In genomic region chr4:157655101-157655818, GRCh38 we compare ENCODE assay signal across 29 cellular contexts.
DNase-seq lines count a peak whose midpoint lies in the region; ATAC-seq, FAIRE-seq and TF ChIP-seq lines count a peak whose summit lies in the region.
"Had no signal": no experiment of that assay in that cellular context is flagged by ENCODE, and none has a peak within 500 bp of the region (broad histone marks: within the 10 kb centered on the region; RNA-seq: fewer than 3 reads in every experiment).

No MANE protein-coding gene starts in this region.

- TF ChIP-seq CTCF in MCF 10A (IDR thresholded peaks at IDR 0.05; ENCODE audit: unreplicated experiment) (no peak), breast epithelium (IDR thresholded peaks at IDR 0.05) (no peak), H1 (IDR thresholded peaks at IDR 0.05; ENCODE audit: control extremely low read depth in 1 of 3, insufficient read depth in 1 of 3, low read depth in 1 of 3, low read length in 3 of 3) (no peak), neural cell (IDR thresholded peaks at IDR 0.05; ENCODE audit: poor library complexity, severe bottlenecking) (no peak), PC-3 (conservative IDR thresholded peaks at IDR 0.05; ENCODE audit: low read depth, low read length) (no peak)

- H3K9ac ChIP-seq in H1 (replicated peaks in 1 of 4; ENCODE audit: extremely low read depth in 1 of 4, low read depth in 3 of 4, low read length in 3 of 4): no peak overlapping the region
- no peak overlapping the region for H3K9ac ChIP-seq in neural cell (ENCODE audit: low read length)
- H3K9ac ChIP-seq in PC-3 (ENCODE audit: low read length): no peak overlapping the region

- H3K27ac Mint-ChIP-seq in MCF 10A (ENCODE audit: low read depth, unreplicated experiment): peak overlapping the region; percentile 35
- H3K27ac Mint-ChIP-seq: activated T-cell treated with anti-CD3 and anti-CD28 coated beads, Interleukin-2, amount 50 U/mL, for 72 hours; B cell; dendritic cell treated with granulocyte-macrophage colony-stimulating factor and Interleukin-4, amounts not matched to agents 40 ng/mL and 50 ng/mL, for 4 days; natural killer cell had no signal

- H2AFZ ChIP-seq in H1 (ENCODE audit: low read length): peak overlapping the region; percentile 70
- no peak overlapping the region for H2AFZ ChIP-seq in neural cell (ENCODE audit: low read depth, low read length)
- no peak overlapping the region for H2AFZ ChIP-seq in PC-3 (ENCODE audit: low read length)

- no peak overlapping the region for H2AK5ac ChIP-seq in H1 (ENCODE audit: low read depth, low read length)

- no peaks in the 10 kb centered on the region for H3K23me2 ChIP-seq in H1 (ENCODE audit: low read depth, low read length)

- H4K20me1 ChIP-seq in H1 (replicated peaks in 1 of 2; ENCODE audit: control insufficient read depth in 1 of 2, insufficient read depth in 2 of 2, low read length in 2 of 2): no peaks in the 10 kb centered on the region
- no peaks in the 10 kb centered on the region for H4K20me1 ChIP-seq in neural cell (ENCODE audit: insufficient read depth)
- no peaks in the 10 kb centered on the region for H4K20me1 ChIP-seq in PC-3 (ENCODE audit: low read length)

- H3K4me3 Mint-ChIP-seq in MCF 10A (ENCODE audit: unreplicated experiment): no peak overlapping the region
- H3K4me3 Mint-ChIP-seq: activated T-cell treated with anti-CD3 and anti-CD28 coated beads, Interleukin-2, amount 50 U/mL, for 72 hours; B cell; dendritic cell treated with granulocyte-macrophage colony-stimulating factor and Interleukin-4, amounts not matched to agents 40 ng/mL and 50 ng/mL, for 4 days; natural killer cell had no signal

- H3K9me2 ChIP-seq in neural cell (ENCODE audit: insufficient read depth, low read length) (no peaks in the 10 kb centered on the region), PC-3 (replicated peaks; ENCODE audit: low read length) (no peaks in the 10 kb centered on the region)

- H2BK15ac ChIP-seq in H1 (ENCODE audit: low read length): no peak overlapping the region

- no peak overlapping the region for H4K91ac ChIP-seq in H1 (replicated peaks; ENCODE audit: insufficient read length, low read length)

- FAIRE-seq in H1 (lab: Jason Lieb, UNC): no peak
- FAIRE-seq: A204.1, frontal cortex, G401.6 had no signal

- WGBS in H1 (ENCODE audit: extremely low coverage in 1 of 2, insufficient coverage in 1 of 2, insufficient read length in 1 of 2, insufficient replicate concordance in 2 of 2, low coverage in 1 of 2, low lambda C conversion rate in 2 of 2, missing lambda C conversion rate in 1 of 2), 2 experiments: 92% methylated on average over 6 of the region's 6 CpGs; no CpG with 5 or more reads in 1 of the 2 experiments

- TF ChIP-seq POLR2A in breast epithelium (IDR thresholded peaks at IDR 0.05) (no peak), H1 (IDR thresholded peaks at IDR 0.05; ENCODE audit: control extremely low read depth in 1 of 2, low read depth in 2 of 2, low read length in 2 of 2) (no peak)

- H3K4me2 ChIP-seq in H1 (ENCODE audit: insufficient read depth in 1 of 2, low read depth in 2 of 2, low read length in 2 of 2) (no peak overlapping the region), neural cell (ENCODE audit: low read length) (no peak overlapping the region), PC-3 (ENCODE audit: low read length) (no peak overlapping the region)
- H3K4me2 ChIP-seq: smooth muscle cell had no signal

- ATAC-seq in PC-3: no peak
- ATAC-seq: activated T-cell treated with anti-CD3 and anti-CD28 coated beads, Interleukin-2, amount 50 U/mL, for 72 hours; lower lobe of right lung; natural killer cell; upper lobe of right lung had no signal

- H3K14ac ChIP-seq in H1 (ENCODE audit: insufficient read length): no peak overlapping the region

- H3K27me3 Mint-ChIP-seq in MCF 10A (ENCODE audit: insufficient read depth, unreplicated experiment): no peaks in the 10 kb centered on the region
- H3K27me3 Mint-ChIP-seq: B cell; dendritic cell treated with granulocyte-macrophage colony-stimulating factor and Interleukin-4, amounts not matched to agents 40 ng/mL and 50 ng/mL, for 4 days had no signal

- H3K4ac ChIP-seq in H1 (replicated peaks; ENCODE audit: insufficient read length, low read depth, low read length): no peak overlapping the region

- TF ChIP-seq RAD21 in H1 (IDR thresholded peaks at IDR 0.05 in 1 of 2, conservative IDR thresholded peaks at IDR 0.05 in 1 of 2; ENCODE audit: low read depth in 2 of 2, low read length in 2 of 2): no peak
- TF ChIP-seq RAD21 in neural cell (conservative IDR thresholded peaks at IDR 0.05): no peak

- H3K79me2 ChIP-seq in H1 (ENCODE audit: control insufficient read depth in 1 of 2, insufficient read depth in 2 of 2, low read length in 2 of 2): no peaks in the 10 kb centered on the region
- no peaks in the 10 kb centered on the region for H3K79me2 ChIP-seq in neural cell (replicated peaks; ENCODE audit: insufficient read depth, low read length)
- no peaks in the 10 kb centered on the region for H3K79me2 ChIP-seq in PC-3 (ENCODE audit: low read length)

- POLR2A ChIA-PET in MCF 10A (lab: Yijun Ruan, JAX): interaction anchor here (0.7 kb wide), 1 partner anchor 382 kb away, joined by 3 read pairs; no protein-coding TSS in a partner anchor
- POLR2A ChIA-PET in H1 (lab: Charles Lee; ENCODE audit: partially characterized antibody): no interaction called here
- POLR2A ChIA-PET in PC-3 (lab: Charles Lee; ENCODE audit: unreplicated experiment): interaction anchor here (0.5 kb wide), 1 partner anchor 265 kb away, joined by 6 read pairs; no protein-coding TSS in a partner anchor

- no peak overlapping the region for H3K27ac ChIP-seq in breast epithelium
- no peak overlapping the region for H3K27ac ChIP-seq in H1 (ENCODE audit: low read depth, low read length)
- no peak overlapping the region for H3K27ac ChIP-seq in neural cell (ENCODE audit: low read length)
- H3K27ac ChIP-seq in PC-3 (ENCODE audit: low read length): no peak overlapping the region
- H3K27ac ChIP-seq: esophagus squamous epithelium, lower lobe of right lung, ovary, SJSA1, suprapubic skin, upper lobe of right lung had no signal

- no peaks in the 10 kb centered on the region for H3K36me3 Mint-ChIP-seq in MCF 10A (ENCODE audit: insufficient read depth, unreplicated experiment)
- H3K36me3 Mint-ChIP-seq: natural killer cell had no signal

- H3K56ac ChIP-seq in H1 (replicated peaks; ENCODE audit: insufficient read length, low read depth, low read length): no peak overlapping the region

- no peak overlapping the region for H2BK120ac ChIP-seq in H1 (replicated peaks; ENCODE audit: low read depth, low read length)

- peaks cover 0 to 4% of the 10 kb centered on the region in 2 donors for H3K9me3 ChIP-seq in breast epithelium
- H3K9me3 ChIP-seq in H1 (ENCODE audit: insufficient read depth in 2 of 2, low read depth in 1 of 2, low read length in 1 of 2): no peaks in the 10 kb centered on the region
- H3K9me3 ChIP-seq in neural cell (ENCODE audit: low read length): no peaks in the 10 kb centered on the region
- no peaks in the 10 kb centered on the region for H3K9me3 ChIP-seq in PC-3 (ENCODE audit: low read length)
- H3K9me3 ChIP-seq: esophagus squamous epithelium, lower lobe of right lung, ovary, SJSA1, suprapubic skin, upper lobe of right lung had no signal

- no peak overlapping the region for H4K5ac ChIP-seq in H1 (ENCODE audit: insufficient read length, low read depth, low read length)

- H4K8ac ChIP-seq in H1 (ENCODE audit: extremely low read depth, insufficient read depth, low read length): no peak overlapping the region

- no peaks in the 10 kb centered on the region for H3K4me1 Mint-ChIP-seq in MCF 10A (ENCODE audit: insufficient read depth, unreplicated experiment)
- H3K4me1 Mint-ChIP-seq: B cell, natural killer cell had no signal

- intact Hi-C loops in MCF 10A (cut with micrococcal nuclease): no loop called here
- intact Hi-C loops in breast epithelium (cut with DNase I; ENCODE audit: low total_unique reads): no loop called here
- intact Hi-C loops in PC-3 (cut with micrococcal nuclease): no loop called here

- CTCF ChIA-PET in MCF 10A (lab: Yijun Ruan, JAX): no interaction called here
- CTCF ChIA-PET in H1 (lab: Charles Lee; ENCODE audit: partially characterized antibody): interaction anchor here (0.9 kb wide), 1 partner anchor 22 kb away, joined by 3 read pairs; no protein-coding TSS in a partner anchor
- CTCF ChIA-PET in PC-3 (lab: Charles Lee): no interaction called here

- no peak overlapping the region for H2BK20ac ChIP-seq in H1 (ENCODE audit: low read length)

- H2BK12ac ChIP-seq in H1 (ENCODE audit: low read depth, low read length): no peak overlapping the region

- no peaks in the 10 kb centered on the region for H3K9me3 Mint-ChIP-seq in MCF 10A (ENCODE audit: unreplicated experiment)
- H3K9me3 Mint-ChIP-seq: dendritic cell treated with granulocyte-macrophage colony-stimulating factor and Interleukin-4, amounts not matched to agents 40 ng/mL and 50 ng/mL, for 4 days had no signal

- peak overlapping the region; percentile 32 for H3K23ac ChIP-seq in H1 (ENCODE audit: insufficient read length)

- H3K27me3 ChIP-seq in breast epithelium (no peaks in the 10 kb centered on the region), H1 (replicated peaks in 1 of 4; ENCODE audit: control insufficient read depth in 3 of 4, extremely low read depth in 1 of 4, insufficient read depth in 3 of 4, low read length in 3 of 4) (no peaks in the 10 kb centered on the region), neural cell (ENCODE audit: insufficient read depth, low read depth, low read length) (no peaks in the 10 kb centered on the region), PC-3 (ENCODE audit: low read length) (no peaks in the 10 kb centered on the region)
- H3K27me3 ChIP-seq: esophagus squamous epithelium, ovary, SJSA1, suprapubic skin, upper lobe of right lung had no signal

- DNase-seq in MCF 10A (ENCODE audit: unreplicated experiment) (no peak), breast epithelium (ENCODE audit: low spot score in 2 of 2) (no peak), H1 (ENCODE audit: low read depth in 1 of 2, low spot score in 2 of 2) (no peak), PC-3 (no peak), NK-92 (lab: John Stamatoyannopoulos, UW; ENCODE audit: unreplicated experiment) (no peak)
- no peak for DNase-seq in activated CD4-positive, alpha-beta T cell treated with anti-CD3 and anti-CD28 coated beads, Interleukin-2, amount 50 U/mL, for 1 hour
- no peak for DNase-seq in activated effector memory CD4-positive, alpha-beta T cell treated with Interleukin-2 at 50 U/mL for 16 hours
- DNase-seq: activated CD4-positive, alpha-beta T cell treated with anti-CD3 and anti-CD28 coated beads, Interleukin-2, amount 50 U/mL, for 4 hours; activated naive CD4-positive, alpha-beta T cell treated with Interleukin-2 at 50 U/mL for 16 hours; activated T-cell treated with anti-CD3 and anti-CD28 coated beads, Interleukin-2, amount 50 U/mL, for 72 hours; esophagus squamous epithelium; Karpas-422; lower lobe of right lung; natural killer cell; NCI-H1436; NCI-H2081; ovary; RPMI8226; stimulated activated naive CD4-positive, alpha-beta T cell; upper lobe of right lung had no signal

- no peak overlapping the region for H2BK5ac ChIP-seq in H1 (ENCODE audit: low read depth, low read length)

- no peak for TF ChIP-seq EP300 in H1 (IDR thresholded peaks at IDR 0.05; ENCODE audit: borderline replicate concordance in 1 of 2, low read depth in 2 of 2, low read length in 2 of 2)
- TF ChIP-seq EP300 in neural cell (conservative IDR thresholded peaks at IDR 0.05; ENCODE audit: poor library complexity, severe bottlenecking): no peak

- H3K4me1 ChIP-seq in breast epithelium: no peaks in the 10 kb centered on the region
- 0 out of 7 replicates have a peak, but pooled peaks cover 0 to 3% (median 0%) of the 10 kb centered on the region in 4 experiments for H3K4me1 ChIP-seq in H1 (replicated peaks in 1 of 4; ENCODE audit: control insufficient read depth in 3 of 4, insufficient read depth in 4 of 4, low read length in 3 of 4)
- no peaks in the 10 kb centered on the region for H3K4me1 ChIP-seq in PC-3 (ENCODE audit: insufficient read depth, low read length)
- H3K4me1 ChIP-seq: esophagus squamous epithelium, lower lobe of right lung, SJSA1, suprapubic skin, upper lobe of right lung had no signal

- no TSS peak for BruUV-seq in MCF 10A (replicated peaks; lab: Mats Ljungman, UMichigan)
- BruUV-seq in PC-3 (replicated peaks; lab: Mats Ljungman, UMichigan): no TSS peak

- H3F3A ChIP-seq in neural cell (ENCODE audit: insufficient read depth, low read length, poor library complexity, severe bottlenecking) (no peaks in the 10 kb centered on the region), PC-3 (ENCODE audit: low read length, unreplicated experiment) (no peaks in the 10 kb centered on the region)

- H3K36me3 ChIP-seq in breast epithelium: peaks cover 4% of the 10 kb centered on the region
- no peaks in the 10 kb centered on the region for H3K36me3 ChIP-seq in H1 (ENCODE audit: control insufficient read depth in 2 of 4, insufficient read depth in 4 of 4, low read length in 3 of 4)
- no peaks in the 10 kb centered on the region for H3K36me3 ChIP-seq in neural cell (ENCODE audit: insufficient read depth, low read length)
- no peaks in the 10 kb centered on the region for H3K36me3 ChIP-seq in PC-3 (ENCODE audit: low read depth, low read length)
- H3K36me3 ChIP-seq: esophagus squamous epithelium, lower lobe of right lung, ovary, SJSA1, suprapubic skin, upper lobe of right lung had no signal

- H3K79me1 ChIP-seq in H1 (ENCODE audit: low read depth, low read length): no peaks in the 10 kb centered on the region

- H3K4me3 ChIP-seq in breast epithelium: no peak overlapping the region
- no peak overlapping the region for H3K4me3 ChIP-seq in H1 (ENCODE audit: extremely low read depth in 1 of 4, insufficient read depth in 2 of 4, low read depth in 3 of 4, low read length in 4 of 4)
- H3K4me3 ChIP-seq in neural cell (ENCODE audit: low read length): peak overlapping the region; percentile 3
- no peak overlapping the region for H3K4me3 ChIP-seq in PC-3 (ENCODE audit: low read length)
- H3K4me3 ChIP-seq: esophagus squamous epithelium, lower lobe of right lung, ovary, SJSA1, smooth muscle cell, suprapubic skin, upper lobe of right lung had no signal

- no peak overlapping the region for H3K18ac ChIP-seq in H1 (ENCODE audit: extremely low read depth, low read length)
